Comparison of ENCODE assay signal across 25 cellular contexts in the genomic region with DNA sequence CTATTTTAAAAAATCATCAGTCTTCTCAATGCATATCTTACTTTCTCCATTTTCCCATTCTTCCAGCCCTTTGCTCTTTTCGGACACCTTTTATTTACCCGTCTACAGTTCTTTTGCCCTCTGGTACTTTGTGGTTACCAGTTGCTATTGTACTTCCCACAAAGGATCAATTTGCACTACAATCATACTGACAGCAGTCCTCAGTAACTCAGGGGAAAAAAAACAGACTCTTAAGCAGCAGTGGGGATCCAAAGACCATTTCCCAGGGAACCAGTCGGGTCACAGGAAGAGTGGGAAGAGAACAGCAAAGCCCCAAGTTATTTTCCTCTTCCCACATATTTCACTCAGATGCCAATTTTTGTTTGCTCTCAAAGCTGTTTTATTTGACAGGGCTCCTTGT. TPM values are rescaled to one million over a fixed set of nuclear protein-coding genes. Genes with fewer than 3 reads are reported as not detected.
DNase-seq lines count a peak whose midpoint lies in the region; ATAC-seq and TF ChIP-seq lines count a peak whose summit lies in the region.
"Had no signal": no experiment of that assay in that cellular context is flagged by ENCODE, and none has a peak within 500 bp of the region (broad histone marks: within the 10 kb centered on the region; RNA-seq: fewer than 3 reads in every experiment).

No MANE protein-coding gene starts in this region.

- whole genome bisulfite sequencing in mammary epithelial cell (ENCODE audit: low coverage, missing lambda C conversion rate), result 2% methylated on average over 3 of the region's 3 CpGs

- no peak overlapping the region for H3K4me3 ChIP-seq in mammary epithelial cell (replicated peaks in 1 of 3; ENCODE audit: insufficient read depth in 1 of 3, low read depth in 2 of 3, low read length in 3 of 3)
- no peak overlapping the region for H3K4me3 ChIP-seq in breast epithelium
- H3K4me3 ChIP-seq: prostate gland, stomach, upper lobe of left lung had no signal

- dilution Hi-C loops in mammary epithelial cell (cut with HindIII; ENCODE audit: low sequenced_read_pairs), result no loop called here

- no peak overlapping the region for H3K27ac ChIP-seq in mammary epithelial cell (ENCODE audit: insufficient read depth, low read depth, low read length)
- no peak overlapping the region for H3K27ac ChIP-seq in breast epithelium
- H3K27ac ChIP-seq: KMS-11, prostate gland, stomach, upper lobe of left lung had no signal

- H3K9me3 ChIP-seq in mammary epithelial cell (replicated peaks; ENCODE audit: insufficient read depth, low read length), result no peaks in the 10 kb centered on the region
- no peaks in the 10 kb centered on the region for H3K9me3 ChIP-seq in breast epithelium
- H3K9me3 ChIP-seq: prostate gland, stomach, upper lobe of left lung had no signal

- H3K4me1 ChIP-seq in mammary epithelial cell (ENCODE audit: insufficient read depth, low read length), result no peaks in the 10 kb centered on the region
- H3K4me1 ChIP-seq in breast epithelium, result no peaks in the 10 kb centered on the region
- H3K4me1 ChIP-seq: prostate gland, upper lobe of left lung had no signal

- H2AFZ ChIP-seq in mammary epithelial cell (ENCODE audit: low read depth, low read length), result peak overlapping the region; percentile 32

- ATAC-seq in HG03439 (IDR thresholded peaks at IDR 0.05; ENCODE audit: unreplicated experiment), result no peak
- ATAC-seq in stimulated activated memory B cell treated with anti-CD40 and anti-IgM and Interleukin-4, amounts not matched to agents 10 μg/mL and 1 μg/mL and 100 μg/mL, for 72 hours, result no peak
- ATAC-seq: left colon, Panc1 had no signal

- intact Hi-C loops in mammary epithelial cell (cut with micrococcal nuclease) (no loop called here), breast epithelium (cut with DNase I; ENCODE audit: low total_unique reads) (no loop called here)

- H3K27me3 ChIP-seq in mammary epithelial cell (ENCODE audit: insufficient read depth, low read length), result no peaks in the 10 kb centered on the region
- peaks cover 0 to 5% of the 10 kb centered on the region in 2 donors for H3K27me3 ChIP-seq in breast epithelium
- H3K27me3 ChIP-seq: stomach, upper lobe of left lung had no signal

- TF ChIP-seq CTCF in mammary epithelial cell (conservative IDR thresholded peaks at IDR 0.05 in 1 of 2, IDR thresholded peaks at IDR 0.05 in 1 of 2; ENCODE audit: extremely low read depth in 1 of 2, insufficient read depth in 1 of 2, low read depth in 1 of 2, low read length in 2 of 2), result no peak
- TF ChIP-seq CTCF in breast epithelium (IDR thresholded peaks at IDR 0.05), result no peak
- no peak for TF ChIP-seq CTCF in chondrocyte (IDR thresholded peaks at IDR 0.05)

- H3K9ac ChIP-seq in mammary epithelial cell (ENCODE audit: insufficient read depth, low read length), result no peak overlapping the region
- H3K9ac ChIP-seq: KMS-11 had no signal

- H3K4me3 Mint-ChIP-seq in chondrocyte (ENCODE audit: unreplicated experiment), result no peak overlapping the region
- no peak overlapping the region for H3K4me3 Mint-ChIP-seq in stimulated activated memory B cell treated with anti-CD40 and anti-IgM and Interleukin-4, amounts not matched to agents 10 μg/mL and 1 μg/mL and 100 μg/mL, for 72 hours
- H3K4me3 Mint-ChIP-seq: HFFc6; T-helper 1 cell treated with Interleukin-12 subunit alpha and Interleukin-12 subunit beta and Interleukin-4 antibody, amounts not matched to agents 30 μg/mL and 1 μg/mL, for 36 hours had no signal

- H3K36me3 ChIP-seq in mammary epithelial cell (ENCODE audit: insufficient read depth, low read length) (no peaks in the 10 kb centered on the region), breast epithelium (no peaks in the 10 kb centered on the region)
- H3K36me3 ChIP-seq: prostate gland, stomach, upper lobe of left lung had no signal

- in situ Hi-C loops in mammary epithelial cell (cut with MboI; ENCODE audit: low sequenced_read_pairs in 2 of 2), result no loop called here

- no peaks in the 10 kb centered on the region for H3K79me2 ChIP-seq in mammary epithelial cell (ENCODE audit: insufficient read depth, low read length)

- H3K4me1 Mint-ChIP-seq in chondrocyte (ENCODE audit: low read depth), result peaks cover 52% of the 10 kb centered on the region
- H3K4me1 Mint-ChIP-seq in stimulated activated memory B cell treated with anti-CD40 and anti-IgM and Interleukin-4, amounts not matched to agents 10 μg/mL and 1 μg/mL and 100 μg/mL, for 72 hours, result no peaks in the 10 kb centered on the region

- H4K20me1 ChIP-seq in mammary epithelial cell (ENCODE audit: insufficient read depth, low read length), result no peaks in the 10 kb centered on the region

- no TSS peak for BruUV-seq in mammary epithelial cell (replicated peaks; lab: Mats Ljungman, UMichigan)

- no peaks in the 10 kb centered on the region for H3K27me3 Mint-ChIP-seq in chondrocyte (ENCODE audit: low read depth)
- H3K27me3 Mint-ChIP-seq in stimulated activated memory B cell treated with anti-CD40 and anti-IgM and Interleukin-4, amounts not matched to agents 10 μg/mL and 1 μg/mL and 100 μg/mL, for 72 hours, result no peaks in the 10 kb centered on the region

- CTCF ChIA-PET in mammary epithelial cell (lab: Charles Lee; ENCODE audit: low non-redundant PET), result no interaction called here

- TF ChIP-seq POLR2A in breast epithelium (IDR thresholded peaks at IDR 0.05), result no peak

- no peak overlapping the region for H3K4me2 ChIP-seq in mammary epithelial cell (ENCODE audit: insufficient read depth, low read depth, low read length)
- H3K4me2 ChIP-seq: KMS-11 had no signal

- no peaks in the 10 kb centered on the region for H3K9me3 Mint-ChIP-seq in chondrocyte (ENCODE audit: low read depth)
- no peaks in the 10 kb centered on the region for H3K9me3 Mint-ChIP-seq in stimulated activated memory B cell treated with anti-CD40 and anti-IgM and Interleukin-4, amounts not matched to agents 10 μg/mL and 1 μg/mL and 100 μg/mL, for 72 hours
- H3K9me3 Mint-ChIP-seq: T-helper 1 cell treated with Interleukin-12 subunit alpha and Interleukin-12 subunit beta and Interleukin-4 antibody, amounts not matched to agents 30 μg/mL and 1 μg/mL, for 36 hours had no signal

- no peaks in the 10 kb centered on the region for H3K36me3 Mint-ChIP-seq in chondrocyte (ENCODE audit: low read depth)
- H3K36me3 Mint-ChIP-seq in stimulated activated memory B cell treated with anti-CD40 and anti-IgM and Interleukin-4, amounts not matched to agents 10 μg/mL and 1 μg/mL and 100 μg/mL, for 72 hours, result no peaks in the 10 kb centered on the region

- DNase-seq in mammary epithelial cell (no peak), breast epithelium (ENCODE audit: low spot score in 2 of 2) (no peak), chondrocyte (ENCODE audit: low spot score) (no peak), myocyte (ENCODE audit: low read depth) (peak; percentile 21), kidney glomerular epithelial cell (lab: John Stamatoyannopoulos, UW) (no peak)
- DNase-seq in activated CD8-positive, alpha-beta memory T cell treated with anti-CD3 and anti-CD28 coated beads for 24 hours, result no peak
- DNase-seq: 8988T; activated CD4-positive, alpha-beta T cell treated with anti-CD3 and anti-CD28 coated beads, Interleukin-2, amount 50 U/mL, for 1 hour; activated effector memory CD4-positive, alpha-beta T cell treated with anti-CD3 and anti-CD28 coated beads, Interleukin-2, amount 50 U/mL, for 16 hours; DMS79 treated with DMSO at 0.1 percent for 48 hours; foreskin melanocyte; HFFc6; left colon; midbrain; MV-4-11; NCI-H1694; stimulated activated CD4-positive, alpha-beta T cell treated with anti-CD3 and anti-CD28 coated beads, Interleukin-4, amount 100 ng/mL, for 1 hour; stomach; upper lobe of left lung had no signal

- peak overlapping the region; percentile 85 for H3K27ac Mint-ChIP-seq in chondrocyte (ENCODE audit: unreplicated experiment)
- H3K27ac Mint-ChIP-seq in stimulated activated memory B cell treated with anti-CD40 and anti-IgM and Interleukin-4, amounts not matched to agents 10 μg/mL and 1 μg/mL and 100 μg/mL, for 72 hours, result no peak overlapping the region
- H3K27ac Mint-ChIP-seq: HFFc6; T-helper 1 cell treated with Interleukin-12 subunit alpha and Interleukin-12 subunit beta and Interleukin-4 antibody, amounts not matched to agents 30 μg/mL and 1 μg/mL, for 36 hours had no signal

RNA-seq across cellular contexts. Expression of a gene that starts 23.1 kb away (rescaled TPM):
- total RNA-seq in mammary epithelial cell (10 to 100 TPM; 24.4 to 73.2 TPM), breast epithelium (100 to 1,000 TPM in 1 of 3 donors, 10 to 100 TPM in 2; 57.0 to 135 (median 65.2) TPM), chondrocyte (196 to 306 TPM (median 201 TPM) in 3 replicates), myocyte (116 and 123 TPM in 2 replicates)
- 12.2 TPM for polyA plus RNA-seq in mammary epithelial cell
- polyA minus RNA-seq in mammary epithelial cell, result 35.4 TPM
- 17.8 TPM for polyA plus RNA-seq in myocyte (2012)
